In genomic region chr17:53316073-53316472, GRCh38 we compare ENCODE assay signal across 40 cellular contexts.
"Had no signal": no experiment of that assay in that cellular context is flagged by ENCODE, and none has a peak within 500 bp of the region (broad histone marks: within the 10 kb centered on the region; RNA-seq: fewer than 3 reads in every experiment).

No MANE protein-coding gene starts in this region.

- H3K27me3 Mint-ChIP-seq: activated naive CD4-positive, alpha-beta T cell treated with anti-CD3 and anti-CD28 coated beads, Interleukin-2, amount 10 ng/mL, durations not matched to agents 7 days and 5 days; activated naive CD4-positive, alpha-beta T cell treated with anti-CD3 and anti-CD28 coated beads, Interleukin-2, amount 50 U/mL, for 24 hours; activated naive CD8-positive, alpha-beta T cell; activated naive CD8-positive, alpha-beta T cell treated with anti-CD3 and anti-CD28 coated beads for 36 hours; activated naive CD8-positive, alpha-beta T cell treated with anti-CD3 and anti-CD28 coated beads, Interleukin-2, amount 10 ng/mL, durations not matched to agents 7 days and 5 days; activated naive CD8-positive, alpha-beta T cell treated with anti-CD3 and anti-CD28 coated beads, Interleukin-2, amount 50 U/mL, for 24 hours; activated T-cell treated with anti-CD3 and anti-CD28 coated beads, Interleukin-2, amount 50 U/mL, for 24 hours; activated T-helper 17 cell treated with anti-CD3 and anti-CD28 coated beads, Interleukin-2, amount 50 U/mL, for 72 hours; brain; central memory CD8-positive, alpha-beta T cell had no signal

- H3K4me1 ChIP-seq: adrenal gland, ascending aorta, body of pancreas, breast epithelium had no signal

- H3K36me3 Mint-ChIP-seq: activated naive CD4-positive, alpha-beta T cell treated with anti-CD3 and anti-CD28 coated beads, Interleukin-2, amount 10 ng/mL, durations not matched to agents 7 days and 5 days; activated naive CD4-positive, alpha-beta T cell treated with anti-CD3 and anti-CD28 coated beads, Interleukin-2, amount 50 U/mL, for 24 hours; activated naive CD4-positive, alpha-beta T cell treated with anti-CD3 and anti-CD28 coated beads, Interleukin-2, amount 50 U/mL, for 72 hours; activated naive CD8-positive, alpha-beta T cell; activated naive CD8-positive, alpha-beta T cell treated with anti-CD3 and anti-CD28 coated beads for 36 hours; activated naive CD8-positive, alpha-beta T cell treated with anti-CD3 and anti-CD28 coated beads, Interleukin-2, amount 10 ng/mL, durations not matched to agents 7 days and 5 days; brain had no signal

- H3K4me3 ChIP-seq: adrenal gland, ascending aorta, body of pancreas, breast epithelium, cardiac muscle cell had no signal

- H3K4me3 Mint-ChIP-seq: activated naive CD4-positive, alpha-beta T cell treated with anti-CD3 and anti-CD28 coated beads for 36 hours; activated naive CD4-positive, alpha-beta T cell treated with anti-CD3 and anti-CD28 coated beads, Interleukin-2, amount 10 ng/mL, durations not matched to agents 7 days and 5 days; activated naive CD4-positive, alpha-beta T cell treated with anti-CD3 and anti-CD28 coated beads, Interleukin-2, amount 50 U/mL, for 24 hours; activated naive CD8-positive, alpha-beta T cell; activated naive CD8-positive, alpha-beta T cell treated with anti-CD3 and anti-CD28 coated beads for 36 hours; activated naive CD8-positive, alpha-beta T cell treated with anti-CD3 and anti-CD28 coated beads, Interleukin-2, amount 10 ng/mL, durations not matched to agents 7 days and 5 days; activated naive CD8-positive, alpha-beta T cell treated with anti-CD3 and anti-CD28 coated beads, Interleukin-2, amount 50 U/mL, for 24 hours; activated T-cell treated with anti-CD3 and anti-CD28 coated beads, Interleukin-2, amount 50 U/mL, for 24 hours; activated T-cell treated with anti-CD3 and anti-CD28 coated beads, Interleukin-2, amount 50 U/mL, for 4 hours; activated T-cell treated with anti-CD3 and anti-CD28 coated beads, Interleukin-2, amount 50 U/mL, for 72 hours; activated T-helper 1 cell treated with anti-CD3 and anti-CD28 coated beads, Interleukin-12 subunit alpha, Interleukin-12 subunit beta, Interleukin-2, Interleukin-4 antibody, amounts not matched to agents 30 ng/mL and 10 ng/mL and 1 ng/mL, durations not matched to agents 14 hours and 24 hours and 36 hours; activated T-helper 17 cell treated with anti-CD3 and anti-CD28 coated beads, Interleukin-2, amount 50 U/mL, for 72 hours; brain; central memory CD8-positive, alpha-beta T cell had no signal

- DNase-seq: activated effector memory CD4-positive, alpha-beta T cell treated with anti-CD3 and anti-CD28 coated beads, Interleukin-2, amount 50 U/mL, for 16 hours; activated effector memory CD4-positive, alpha-beta T cell treated with Interleukin-2 at 50 U/mL for 16 hours; activated gamma-delta T cell; activated gamma-delta T cell treated with Interleukin-2 at 50 U/mL for 16 hours; activated naive CD4-positive, alpha-beta T cell; activated naive CD4-positive, alpha-beta T cell treated with anti-CD3 and anti-CD28 coated beads for 36 hours; activated naive CD4-positive, alpha-beta T cell treated with anti-CD3 and anti-CD28 coated beads, Interleukin-2, amount 10 ng/mL, durations not matched to agents 7 days and 5 days; activated naive CD4-positive, alpha-beta T cell treated with anti-CD3 and anti-CD28 coated beads, Interleukin-2, amount 50 U/mL, for 16 hours; activated naive CD4-positive, alpha-beta T cell treated with Interleukin-2 at 50 U/mL for 16 hours; activated naive CD8-positive, alpha-beta T cell treated with anti-CD3 and anti-CD28 coated beads for 36 hours; activated naive CD8-positive, alpha-beta T cell treated with anti-CD3 and anti-CD28 coated beads, Interleukin-2, amount 10 ng/mL, durations not matched to agents 7 days and 5 days; activated naive CD8-positive, alpha-beta T cell treated with anti-CD3 and anti-CD28 coated beads, Interleukin-2, amount 50 U/mL, for 24 hours; activated T-cell treated with anti-CD3 and anti-CD28 coated beads for 4 hours; activated T-cell treated with anti-CD3 and anti-CD28 coated beads, Interleukin-2, amount 50 U/mL, for 1 hour; activated T-cell treated with anti-CD3 and anti-CD28 coated beads, Interleukin-2, amount 50 U/mL, for 24 hours; activated T-cell treated with anti-CD3 and anti-CD28 coated beads, Interleukin-2, amount 50 U/mL, for 4 hours; activated T-cell treated with anti-CD3 and anti-CD28 coated beads, Interleukin-2, amount 50 U/mL, for 48 hours; activated T-cell treated with anti-CD3 and anti-CD28 coated beads, Interleukin-2, amount 50 U/mL, for 72 hours; adrenal gland; amniotic stem cell; amygdala; anterior cingulate cortex; body of pancreas; brain microvascular endothelial cell; caudate nucleus; central memory CD4-positive, alpha-beta T cell; cerebellar nuclear complex had no signal

- H3K36me3 ChIP-seq: adrenal gland, ascending aorta, brain microvascular endothelial cell, breast epithelium, cardiac muscle cell had no signal

- H3K27ac Mint-ChIP-seq: activated naive CD4-positive, alpha-beta T cell treated with anti-CD3 and anti-CD28 coated beads for 36 hours; activated naive CD4-positive, alpha-beta T cell treated with anti-CD3 and anti-CD28 coated beads, Interleukin-2, amount 10 ng/mL, durations not matched to agents 7 days and 5 days; activated naive CD4-positive, alpha-beta T cell treated with anti-CD3 and anti-CD28 coated beads, Interleukin-2, amount 50 U/mL, for 24 hours; activated naive CD4-positive, alpha-beta T cell treated with anti-CD3 and anti-CD28 coated beads, Interleukin-2, amount 50 U/mL, for 72 hours; activated naive CD8-positive, alpha-beta T cell; activated naive CD8-positive, alpha-beta T cell treated with anti-CD3 and anti-CD28 coated beads for 36 hours; activated naive CD8-positive, alpha-beta T cell treated with anti-CD3 and anti-CD28 coated beads, Interleukin-2, amount 10 ng/mL, durations not matched to agents 7 days and 5 days; activated naive CD8-positive, alpha-beta T cell treated with anti-CD3 and anti-CD28 coated beads, Interleukin-2, amount 50 U/mL, for 24 hours; activated T-cell treated with anti-CD3 and anti-CD28 coated beads, Interleukin-2, amount 50 U/mL, for 24 hours; activated T-cell treated with anti-CD3 and anti-CD28 coated beads, Interleukin-2, amount 50 U/mL, for 72 hours; activated T-helper 1 cell treated with anti-CD3 and anti-CD28 coated beads, Interleukin-12 subunit alpha, Interleukin-12 subunit beta, Interleukin-2, Interleukin-4 antibody, amounts not matched to agents 30 ng/mL and 10 ng/mL and 1 ng/mL, durations not matched to agents 14 hours and 24 hours and 36 hours; activated T-helper 17 cell treated with anti-CD3 and anti-CD28 coated beads, Interleukin-2, amount 50 U/mL, for 72 hours; activated T-helper 2 cell treated with anti-CD3 and anti-CD28 coated beads, Interferon-gamma antibody, Interleukin-2, Interleukin-4, amounts not matched to agents 10 μg/mL and 5 μg/mL and 100 μg/mL, durations not matched to agents 14 hours and 24 hours and 36 hours; brain had no signal

- H3K27ac ChIP-seq: adrenal gland, ascending aorta, body of pancreas, brain microvascular endothelial cell, breast epithelium, cardiac muscle cell had no signal

- H3K4me1 Mint-ChIP-seq: activated naive CD4-positive, alpha-beta T cell treated with anti-CD3 and anti-CD28 coated beads, Interleukin-2, amount 10 ng/mL, durations not matched to agents 7 days and 5 days; activated naive CD4-positive, alpha-beta T cell treated with anti-CD3 and anti-CD28 coated beads, Interleukin-2, amount 50 U/mL, for 24 hours; activated naive CD8-positive, alpha-beta T cell treated with anti-CD3 and anti-CD28 coated beads for 36 hours; activated naive CD8-positive, alpha-beta T cell treated with anti-CD3 and anti-CD28 coated beads, Interleukin-2, amount 10 ng/mL, durations not matched to agents 7 days and 5 days; activated naive CD8-positive, alpha-beta T cell treated with anti-CD3 and anti-CD28 coated beads, Interleukin-2, amount 50 U/mL, for 24 hours; activated T-helper 17 cell treated with anti-CD3 and anti-CD28 coated beads, Interleukin-2, amount 50 U/mL, for 72 hours; brain; central memory CD8-positive, alpha-beta T cell had no signal

- H3K9me3 ChIP-seq: ascending aorta, body of pancreas had no signal

- H3K27me3 ChIP-seq: adrenal gland, ascending aorta, body of pancreas, brain microvascular endothelial cell, breast epithelium, cardiac muscle cell had no signal

- FAIRE-seq: astrocyte, bronchial epithelial cell had no signal
